ENCODE assay signal across 21 cellular contexts in genomic region chr21:26385721-26386120, GRCh38.
A peak's percentile ranks its signal among the peaks of the same experiment; 100 is the strongest.
DNase-seq lines count a peak whose midpoint lies in the region; ATAC-seq, FAIRE-seq and TF ChIP-seq lines count a peak whose summit lies in the region.
"Had no signal": no experiment of that assay in that cellular context is flagged by ENCODE, and none has a peak within 500 bp of the region (broad histone marks: within the 10 kb centered on the region; RNA-seq: fewer than 3 reads in every experiment).

No MANE protein-coding gene starts in this region.

- H3K9me2 ChIP-seq in Karpas-422 (replicated peaks; ENCODE audit: insufficient read depth, low read length) = no peaks in the 10 kb centered on the region

- no peak overlapping the region for H3K23ac ChIP-seq in mesenchymal stem cell (ENCODE audit: low read length in 2 of 2)

- H3K36me3 Mint-ChIP-seq in MCF 10A (ENCODE audit: insufficient read depth, unreplicated experiment) = no peaks in the 10 kb centered on the region
- no peaks in the 10 kb centered on the region for H3K36me3 Mint-ChIP-seq in naive thymus-derived CD8-positive, alpha-beta T cell
- H3K36me3 Mint-ChIP-seq: natural killer cell; stimulated activated effector memory CD8-positive, alpha-beta T cell treated with anti-CD3 and anti-CD28 coated beads, Interleukin-12 subunit alpha, Interleukin-12 subunit beta, amount 100 ng/mL, for 72 hours had no signal

- TF ChIP-seq CTCF in MCF 10A (IDR thresholded peaks at IDR 0.05; ENCODE audit: unreplicated experiment) (no peak), kidney (IDR thresholded peaks at IDR 0.05; ENCODE audit: borderline replicate concordance, extremely low read depth, insufficient read depth) (no peak)

- H3K4me3 ChIP-seq in mesenchymal stem cell (ENCODE audit: insufficient read depth in 1 of 2, low read depth in 1 of 2, low read length in 2 of 2) (no peak overlapping the region), Karpas-422 (ENCODE audit: low read length) (no peak overlapping the region), kidney (ENCODE audit: low read length in 2 of 2) (no peak overlapping the region)
- H3K4me3 ChIP-seq: gastroesophageal sphincter, thyroid gland had no signal

- no peak for FAIRE-seq in kidney (lab: Jason Lieb, UNC)

- no peaks in the 10 kb centered on the region for H3K27me3 ChIP-seq in mesenchymal stem cell (ENCODE audit: control insufficient read depth in 1 of 2, insufficient read depth in 1 of 2, low read length in 2 of 2)
- no peaks in the 10 kb centered on the region for H3K27me3 ChIP-seq in Karpas-422 (ENCODE audit: low read length)
- H3K27me3 ChIP-seq: gastroesophageal sphincter, thyroid gland had no signal

- intact Hi-C loops in MCF 10A (cut with micrococcal nuclease) (no loop called here), kidney (cut with DNase I) (no loop called here)

- H3K36me3 ChIP-seq in mesenchymal stem cell (ENCODE audit: control insufficient read depth in 1 of 2, insufficient read depth in 2 of 2, low read depth in 1 of 2, low read length in 2 of 2) (no peaks in the 10 kb centered on the region), Karpas-422 (ENCODE audit: insufficient read depth, low read length) (no peaks in the 10 kb centered on the region), kidney (ENCODE audit: control insufficient read depth in 1 of 2, insufficient read depth in 2 of 2, low read length in 2 of 2) (no peaks in the 10 kb centered on the region)
- H3K36me3 ChIP-seq: gastroesophageal sphincter, thyroid gland had no signal

- no peak overlapping the region for H2BK15ac ChIP-seq in mesenchymal stem cell (ENCODE audit: low read depth, poor library complexity, severe bottlenecking)

- H3K4ac ChIP-seq in mesenchymal stem cell (ENCODE audit: low read depth in 1 of 2, low read length in 2 of 2) = no peak overlapping the region

- no peaks in the 10 kb centered on the region for H3K79me2 ChIP-seq in Karpas-422 (ENCODE audit: low read length)

- peaks cover 32% of the 10 kb centered on the region for H3K4me1 Mint-ChIP-seq in MCF 10A (ENCODE audit: insufficient read depth, unreplicated experiment)
- peaks cover 0 to 6% (median 0%) of the 10 kb centered on the region in 4 donors for H3K4me1 Mint-ChIP-seq in naive thymus-derived CD8-positive, alpha-beta T cell
- H3K4me1 Mint-ChIP-seq: B cell; stimulated activated effector memory CD8-positive, alpha-beta T cell treated with anti-CD3 and anti-CD28 coated beads, Interleukin-12 subunit alpha, Interleukin-12 subunit beta, amount 100 ng/mL, for 72 hours had no signal

- 89% methylated on average over 2 of the region's 3 CpGs for WGBS in mesenchymal stem cell

- no peaks in the 10 kb centered on the region for H4K20me1 ChIP-seq in Karpas-422 (ENCODE audit: insufficient read depth, low read depth, low read length)

- H2AFZ ChIP-seq in mesenchymal stem cell (ENCODE audit: low read depth, low read length) (no peak overlapping the region), Karpas-422 (ENCODE audit: low read length) (no peak overlapping the region)

- POLR2A ChIA-PET in MCF 10A (lab: Yijun Ruan, JAX) = interaction anchor here (1.1 to 1.2 kb wide), 2 partner anchors 209 to 216 kb away, joined by 3 to 5 read pairs; no protein-coding TSS in a partner anchor
- POLR2A ChIA-PET in naive thymus-derived CD8-positive, alpha-beta T cell (lab: Charles Lee) = no interaction called here

- H2BK5ac ChIP-seq in mesenchymal stem cell (ENCODE audit: low read depth, low read length, poor library complexity, severe bottlenecking) = no peak overlapping the region

- no peak for ATAC-seq in naive thymus-derived CD8-positive, alpha-beta T cell
- ATAC-seq: gastroesophageal sphincter; natural killer cell; stimulated activated effector memory CD8-positive, alpha-beta T cell treated with anti-CD3 and anti-CD28 coated beads, Interleukin-12 subunit alpha, Interleukin-12 subunit beta, amount 100 ng/mL, for 72 hours had no signal

- CTCF ChIA-PET in MCF 10A (lab: Yijun Ruan, JAX) = interaction anchor here (0.7 to 1.3 kb wide), 2 partner anchors 24 to 86 kb away, joined by 3 read pairs; no protein-coding TSS in a partner anchor

- H3K27ac ChIP-seq in mesenchymal stem cell (ENCODE audit: low read length, poor library complexity, severe bottlenecking) (no peak overlapping the region), Karpas-422 (ENCODE audit: low read length) (no peak overlapping the region), kidney (ENCODE audit: low read depth in 2 of 2, low read length in 2 of 2) (no peak overlapping the region)
- H3K27ac ChIP-seq: gastroesophageal sphincter, thyroid gland had no signal

- no peak overlapping the region for H3K14ac ChIP-seq in mesenchymal stem cell (ENCODE audit: low read length in 2 of 2)

- H3K9me3 ChIP-seq in mesenchymal stem cell (ENCODE audit: control insufficient read depth, low read length) (peaks cover 8% of the 10 kb centered on the region), Karpas-422 (ENCODE audit: low read length) (peaks cover 21% of the 10 kb centered on the region), kidney (ENCODE audit: control insufficient read depth in 1 of 2, low read length in 2 of 2) (no peaks in the 10 kb centered on the region)
- H3K9me3 ChIP-seq: gastroesophageal sphincter, thyroid gland had no signal

- H3K27me3 Mint-ChIP-seq in MCF 10A (ENCODE audit: insufficient read depth, unreplicated experiment) = no peaks in the 10 kb centered on the region
- H3K27me3 Mint-ChIP-seq in naive thymus-derived CD8-positive, alpha-beta T cell = peaks cover 0 to 9% (median 2%) of the 10 kb centered on the region in 5 donors
- H3K27me3 Mint-ChIP-seq: B cell, progenitor cell of endocrine pancreas had no signal

- H3K4me1 ChIP-seq in mesenchymal stem cell (ENCODE audit: control insufficient read depth, insufficient read depth, low read depth, low read length) = peaks cover 5% of the 10 kb centered on the region
- H3K4me1 ChIP-seq in Karpas-422 (ENCODE audit: low read length) = no peaks in the 10 kb centered on the region
- H3K4me1 ChIP-seq in kidney (ENCODE audit: control insufficient read depth in 1 of 2, insufficient read depth in 1 of 2, low read depth in 1 of 2, low read length in 2 of 2) = peaks cover 2 to 4% of the 10 kb centered on the region in 2 donors
- H3K4me1 ChIP-seq: gastroesophageal sphincter, thyroid gland had no signal

- H3K9ac ChIP-seq in mesenchymal stem cell (ENCODE audit: low read length) = no peak overlapping the region
- H3K9ac ChIP-seq in Karpas-422 (ENCODE audit: low read length) = no peak overlapping the region
- no peak overlapping the region for H3K9ac ChIP-seq in kidney (ENCODE audit: low read length in 2 of 2)

- H3K27ac Mint-ChIP-seq in MCF 10A (ENCODE audit: low read depth, unreplicated experiment) = no peak overlapping the region
- H3K27ac Mint-ChIP-seq in naive thymus-derived CD8-positive, alpha-beta T cell = no peak overlapping the region
- H3K27ac Mint-ChIP-seq: B cell; natural killer cell; progenitor cell of endocrine pancreas; stimulated activated effector memory CD8-positive, alpha-beta T cell treated with anti-CD3 and anti-CD28 coated beads, Interleukin-12 subunit alpha, Interleukin-12 subunit beta, amount 100 ng/mL, for 72 hours had no signal

- H4K8ac ChIP-seq in mesenchymal stem cell (ENCODE audit: low read length) = no peak overlapping the region

- BruUV-seq in MCF 10A (replicated peaks; lab: Mats Ljungman, UMichigan) = no TSS peak

- no peaks in the 10 kb centered on the region for H3K79me1 ChIP-seq in mesenchymal stem cell (replicated peaks; ENCODE audit: low read length, poor library complexity, severe bottlenecking)

- H3K9me3 Mint-ChIP-seq in MCF 10A (ENCODE audit: unreplicated experiment) = no peaks in the 10 kb centered on the region
- no peaks in the 10 kb centered on the region for H3K9me3 Mint-ChIP-seq in naive thymus-derived CD8-positive, alpha-beta T cell
- H3K9me3 Mint-ChIP-seq: stimulated activated effector memory CD8-positive, alpha-beta T cell treated with anti-CD3 and anti-CD28 coated beads, Interleukin-12 subunit alpha, Interleukin-12 subunit beta, amount 100 ng/mL, for 72 hours had no signal

- H3K4me3 Mint-ChIP-seq in MCF 10A (ENCODE audit: unreplicated experiment) = no peak overlapping the region
- no peak overlapping the region for H3K4me3 Mint-ChIP-seq in naive thymus-derived CD8-positive, alpha-beta T cell
- H3K4me3 Mint-ChIP-seq: B cell; natural killer cell; stimulated activated effector memory CD8-positive, alpha-beta T cell treated with anti-CD3 and anti-CD28 coated beads, Interleukin-12 subunit alpha, Interleukin-12 subunit beta, amount 100 ng/mL, for 72 hours had no signal

- H2BK12ac ChIP-seq in mesenchymal stem cell (ENCODE audit: low read length in 2 of 2) = no peak overlapping the region

- H3K18ac ChIP-seq in mesenchymal stem cell (ENCODE audit: low read depth in 1 of 2, low read length in 2 of 2) = no peak overlapping the region

- H2AK5ac ChIP-seq in mesenchymal stem cell (ENCODE audit: low read length, severe bottlenecking) = no peak overlapping the region

- H3K4me2 ChIP-seq in mesenchymal stem cell (ENCODE audit: low read length, poor library complexity, severe bottlenecking) (no peak overlapping the region), Karpas-422 (ENCODE audit: low read depth, low read length, poor library complexity, severe bottlenecking) (no peak overlapping the region)

- DNase-seq in GM04504 (ENCODE audit: low read depth) = peak; percentile 21
- peak; percentile 13 for DNase-seq in NCI-H1048 (lab: John Stamatoyannopoulos, UW)
- peak; percentile 62 for DNase-seq in MCF 10A (ENCODE audit: unreplicated experiment)
- peak; percentile 4 for DNase-seq in mesenchymal stem cell
- DNase-seq in Karpas-422 = no peak
- DNase-seq in kidney = no peak
- DNase-seq in naive thymus-derived CD8-positive, alpha-beta T cell = no peak
- no peak for DNase-seq in DMS53 (lab: John Stamatoyannopoulos, UW)
- DNase-seq: activated CD4-positive, CD25-positive, alpha-beta regulatory T cell treated with anti-CD3 and anti-CD28 coated beads, Interleukin-2, amount 50 U/mL, for 72 hours; activated gamma-delta T cell; Calu3; GDM1; H7; natural killer cell; NCI-H1694 treated with DMSO at 0.1 percent for 48 hours; SHP77; thyroid gland had no signal

- no peak overlapping the region for H4K91ac ChIP-seq in mesenchymal stem cell (ENCODE audit: low read length)

- H2BK120ac ChIP-seq in mesenchymal stem cell (ENCODE audit: low read depth, low read length) = no peak overlapping the region

Comparison
In these comparisons a context has a peak if more than half of its experiments do, and no peak if none do; other contexts are left out.
1. DNase-seq: peak in GM04504 (single experiment), NCI-H1048 (single experiment), MCF 10A (single experiment) and mesenchymal stem cell (single experiment); none in Karpas-422 (single experiment), kidney (single experiment), naive thymus-derived CD8-positive, alpha-beta T cell (0 of 10) and DMS53 (single experiment).